ENCODE assay signal across 8 cellular contexts in the genomic region with DNA sequence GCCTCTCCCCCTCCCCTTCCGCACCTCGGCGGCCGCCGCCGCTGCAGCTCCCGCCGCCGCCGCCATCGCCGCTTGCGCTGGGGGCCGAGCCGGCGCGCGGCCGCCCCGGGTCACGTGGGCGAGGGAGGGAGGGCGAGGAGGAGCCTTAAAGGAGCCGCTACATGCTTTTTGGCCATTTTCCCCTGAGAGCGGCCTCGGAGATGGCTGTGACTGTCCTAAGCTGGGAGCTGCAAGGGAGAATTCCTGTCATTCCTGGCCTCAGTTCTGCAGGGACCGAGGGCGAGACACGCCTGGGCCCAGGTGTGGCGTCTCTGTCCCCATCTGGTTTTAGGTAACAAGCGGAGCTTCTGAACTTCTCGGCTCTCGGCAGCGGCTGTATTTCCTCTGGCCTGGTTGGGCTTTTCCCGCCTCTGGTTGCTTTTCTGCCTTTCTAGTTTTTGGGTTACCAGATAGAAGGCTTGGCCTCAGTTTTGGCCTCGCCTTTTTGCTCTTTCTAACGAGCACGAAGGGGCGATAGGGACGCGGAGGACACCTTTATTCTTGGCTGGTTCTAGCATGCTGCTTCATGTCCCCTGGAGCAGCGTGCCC. TPM values are rescaled to one million over a fixed set of nuclear protein-coding genes. Genes with fewer than 3 reads are reported as not detected.
DNase-seq lines count a peak whose midpoint lies in the region.

Gene EHMT2 (minus strand): TSS at position 87 of the 588 bp plus-strand sequence. CDS start 21 bp downstream, at position 66.

- H3K4me3 ChIP-seq in NT2/D1 (ENCODE audit: insufficient read length, low read depth) (peak within 1 kb of the TSS; percentile 89), endocrine pancreas (ENCODE audit: control insufficient read depth, insufficient read depth, low read length) (peak within 1 kb of the TSS; percentile 82)

- H3K9ac ChIP-seq in NT2/D1 (ENCODE audit: insufficient read length, low read depth) (peak within 1 kb of the TSS; percentile 93), endocrine pancreas (ENCODE audit: control insufficient read depth, insufficient read depth, low read length) (peak within 1 kb of the TSS; percentile 61)

- H3K9me3 ChIP-seq in NT2/D1 (ENCODE audit: insufficient read depth, low read length) (no peaks in the 10 kb centered on the region), endocrine pancreas (ENCODE audit: control insufficient read depth, low read length) (no peaks in the 10 kb centered on the region)

- peaks cover 6% of the 10 kb centered on the region for H3K4me1 ChIP-seq in NT2/D1 (ENCODE audit: insufficient read depth, insufficient read length)
- H3K4me1 ChIP-seq in endocrine pancreas (ENCODE audit: control insufficient read depth, insufficient read depth, low read length), result no peaks in the 10 kb centered on the region

- no peaks in the 10 kb centered on the region for H3K27me3 ChIP-seq in NT2/D1 (ENCODE audit: insufficient read depth, insufficient read length)
- H3K27me3 ChIP-seq in endocrine pancreas (ENCODE audit: control insufficient read depth, insufficient read depth, low read length), result no peaks in the 10 kb centered on the region

- peaks cover 43% of the 10 kb centered on the region for H3K36me3 ChIP-seq in NT2/D1 (ENCODE audit: insufficient read depth, insufficient read length, low read length)
- H3K36me3 ChIP-seq in endocrine pancreas (ENCODE audit: control insufficient read depth, insufficient read depth, low read length), result no peaks in the 10 kb centered on the region

- DNase-seq in AG08396 (ENCODE audit: low spot score) (peak; percentile 93), GM19238 (ENCODE audit: insufficient read length, low spot score) (peak; percentile 96), HT1080 (ENCODE audit: low read depth) (peak; percentile 75), NT2/D1 (ENCODE audit: low read depth, low spot score) (peak; percentile 70), mesenteric fat pad (ENCODE audit: low spot score) (no peak)
- DNase-seq in activated CD8-positive, alpha-beta memory T cell treated with anti-CD3 and anti-CD28 coated beads for 48 hours (ENCODE audit: low read depth in 2 of 3, low spot score in 2 of 3), result peak; percentile 65 to 79 (median 69)
- DNase-seq in stimulated activated CD8-positive, alpha-beta memory T cell treated with anti-CD3 and anti-CD28 coated beads, Interleukin-15, amount 100 ng/mL, for 1 hour (ENCODE audit: low read depth), result peak; percentile 69

RNA-seq across cellular contexts. Expression of gene EHMT2, which starts in this region (rescaled TPM):
- total RNA-seq in HT1080 (2014; rRNA removed; shearing (Covaris generic)), result 56.7 and 57.5 TPM in 2 replicates
- polyA plus RNA-seq in HT1080 (2015; cell fraction: cytosol; rRNA removed), result 32.2 and 34.3 TPM in 2 replicates
- polyA plus RNA-seq in HT1080 (2015; cell fraction: nucleus; rRNA removed), result 72.8 and 79.2 TPM in 2 replicates
- 28.4 TPM for total RNA-seq in mesenteric fat pad
